Comparison of ENCODE assay signal across 14 cellular contexts in genomic region chr17:82444941-82445521, GRCh38. TPM values are rescaled to one million over a fixed set of nuclear protein-coding genes. Genes with fewer than 3 reads are reported as not detected.
DNase-seq lines count a peak whose midpoint lies in the region; ATAC-seq, FAIRE-seq and TF ChIP-seq lines count a peak whose summit lies in the region.
"Had no signal": no experiment of that assay in that cellular context is flagged by ENCODE, and none has a peak within 500 bp of the region (broad histone marks: within the 10 kb centered on the region; RNA-seq: fewer than 3 reads in every experiment).

No MANE protein-coding gene starts in this region.

- DNase-seq in NCI-H2196 (lab: John Stamatoyannopoulos, UW; ENCODE audit: unreplicated experiment) (peak; percentile 56), NCI-H2196 treated with DMSO at 0.1 percent for 48 hours (lab: John Stamatoyannopoulos, UW; ENCODE audit: unreplicated experiment) (no peak), body of pancreas (peak; percentile 34 to 59 (median 42)), lower lobe of right lung (no peak), tibial nerve (ENCODE audit: low spot score in 2 of 2) (no peak), NCI-H1105 treated with DMSO at 0.1 percent for 48 hours (lab: John Stamatoyannopoulos, UW) (no peak), GM12892 (ENCODE audit: insufficient read length) (no peak), foreskin melanocyte (no peak)
- DNase-seq: activated CD4-positive, alpha-beta memory T cell treated with anti-CD3 and anti-CD28 coated beads, Interleukin-2, amount 10 ng/mL, durations not matched to agents 7 days and 5 days; CD4-positive, alpha-beta T cell; cortex of kidney; NCI-H526 treated with DMSO at 0.1 percent for 48 hours; PC-3 had no signal

- H3K27ac ChIP-seq in body of pancreas (peak overlapping the region in 3 of 4 donors; percentile 10 to 27 (median 17)), lower lobe of right lung (peak overlapping the region; percentile 43), tibial nerve (peak overlapping the region; percentile 63 to 84 (median 70))
- H3K27ac ChIP-seq: 22Rv1 had no signal

- no peak for ATAC-seq in body of pancreas
- ATAC-seq in lower lobe of right lung: no peak
- ATAC-seq: PC-3 had no signal

- FAIRE-seq in GM12892 (lab: Jason Lieb, UNC): no peak

- H3K36me3 ChIP-seq in body of pancreas (replicated peaks in 1 of 2; ENCODE audit: insufficient read depth in 1 of 2, low read depth in 2 of 2) (no peaks in the 10 kb centered on the region), lower lobe of right lung (peaks cover 53% of the 10 kb centered on the region), tibial nerve (peaks cover 0 to 72% (median 0%) of the 10 kb centered on the region in 3 donors)

- intact Hi-C loops in body of pancreas (cut with DNase I): no loop called here
- intact Hi-C loops in lower lobe of right lung (cut with DNase I): no loop called here

- H3K27me3 ChIP-seq in body of pancreas: no peaks in the 10 kb centered on the region
- H3K27me3 ChIP-seq in lower lobe of right lung (ENCODE audit: low read depth): no peaks in the 10 kb centered on the region
- no peaks in the 10 kb centered on the region for H3K27me3 ChIP-seq in tibial nerve

- no peaks in the 10 kb centered on the region for H3K9me3 ChIP-seq in body of pancreas
- H3K9me3 ChIP-seq in lower lobe of right lung: no peaks in the 10 kb centered on the region
- no peaks in the 10 kb centered on the region for H3K9me3 ChIP-seq in tibial nerve

- no peak for TF ChIP-seq POLR2A in body of pancreas (IDR thresholded peaks at IDR 0.05)
- no peak for TF ChIP-seq POLR2A in tibial nerve (IDR thresholded peaks at IDR 0.05)
- TF ChIP-seq POLR2A in GM12892 (IDR thresholded peaks at IDR 0.05; ENCODE audit: low read depth, low read length): no peak

- 50% methylated on average over 3 to 17 of the region's 19 CpGs for WGBS in body of pancreas, 2 donors
- 27 to 52% methylated on average over 3 to 14 of the region's 19 CpGs for WGBS in tibial nerve, 2 donors

- H3K4me1 ChIP-seq in body of pancreas: peaks cover 50% of the 10 kb centered on the region
- H3K4me1 ChIP-seq in lower lobe of right lung: peaks cover 38% of the 10 kb centered on the region
- H3K4me1 ChIP-seq in tibial nerve: peaks cover 0 to 63% (median 23%) of the 10 kb centered on the region in 4 donors

- no peak for TF ChIP-seq CTCF in body of pancreas (IDR thresholded peaks at IDR 0.05)
- TF ChIP-seq CTCF in lower lobe of right lung (IDR thresholded peaks at IDR 0.05): no peak
- no peak for TF ChIP-seq CTCF in tibial nerve (IDR thresholded peaks at IDR 0.05)

- TF ChIP-seq EP300 in tibial nerve (IDR thresholded peaks at IDR 0.05): no peak

- H3K4me3 ChIP-seq in body of pancreas (no peak overlapping the region), lower lobe of right lung (no peak overlapping the region), tibial nerve (no peak overlapping the region)

RNA-seq across cellular contexts. Expression of gene CYBC1, which starts 5.5 kb away (rescaled TPM):
- 10 to 100 TPM; 53.1 to 68.2 TPM for total RNA-seq in body of pancreas
- total RNA-seq in lower lobe of right lung: 132 TPM
- total RNA-seq in tibial nerve: 100 to 1,000 TPM in 2 of 4 donors, 10 to 100 TPM in 2; 45.4 to 106 (median 86.4) TPM
- polyA plus RNA-seq in GM12892 (2012; ENCODE audit: missing spikeins): 151 TPM

RNA-seq across cellular contexts. Expression of gene NARF, which starts 13.5 kb away (rescaled TPM):
- total RNA-seq in body of pancreas (10 to 100 TPM; 14.5 to 85.4 TPM), lower lobe of right lung (54.9 TPM), tibial nerve (10 to 100 TPM; 25.8 to 79.2 (median 59.9) TPM)
- 130 TPM for polyA plus RNA-seq in GM12892 (2012; ENCODE audit: missing spikeins)

RNA-seq across cellular contexts. Expression of gene OGFOD3, which starts 26.6 kb away (rescaled TPM):
- 10 to 100 TPM; 16.8 to 40.0 TPM for total RNA-seq in body of pancreas
- total RNA-seq in lower lobe of right lung: 27.1 TPM
- total RNA-seq in tibial nerve: 10 to 100 TPM; 23.7 to 51.6 (median 40.7) TPM
- polyA plus RNA-seq in GM12892 (2012; ENCODE audit: missing spikeins): 9.3 TPM

RNA-seq across cellular contexts. Expression of gene HEXD, which starts 26.9 kb away (rescaled TPM):
- total RNA-seq in body of pancreas (100 to 1,000 TPM in 1 of 2 donors, 10 to 100 TPM in 1; 54.7 to 188 TPM), lower lobe of right lung (60.2 TPM), tibial nerve (100 to 1,000 TPM in 1 of 4 donors, 10 to 100 TPM in 3; 65.6 to 143 (median 95.1) TPM)
- polyA plus RNA-seq in GM12892 (2012; ENCODE audit: missing spikeins): 10.8 TPM

Comparison
In these comparisons a context has a peak if more than half of its experiments do, and no peak if none do; other contexts are left out.
1. DNase-seq: peak in NCI-H2196 (single experiment) and body of pancreas (4 of 4); none in NCI-H2196 treated with DMSO at 0.1 percent for 48 hours (single experiment), lower lobe of right lung (single experiment), tibial nerve (0 of 2), NCI-H1105 treated with DMSO at 0.1 percent for 48 hours (single experiment), GM12892 (single experiment) and foreskin melanocyte (single experiment).
2. H3K27ac ChIP-seq: peak in every context shown above with its lines; median percentile 70 in tibial nerve; 43 in lower lobe of right lung; 17 in body of pancreas.